1 cellular context compared by ENCODE assay signal in the genomic region with DNA sequence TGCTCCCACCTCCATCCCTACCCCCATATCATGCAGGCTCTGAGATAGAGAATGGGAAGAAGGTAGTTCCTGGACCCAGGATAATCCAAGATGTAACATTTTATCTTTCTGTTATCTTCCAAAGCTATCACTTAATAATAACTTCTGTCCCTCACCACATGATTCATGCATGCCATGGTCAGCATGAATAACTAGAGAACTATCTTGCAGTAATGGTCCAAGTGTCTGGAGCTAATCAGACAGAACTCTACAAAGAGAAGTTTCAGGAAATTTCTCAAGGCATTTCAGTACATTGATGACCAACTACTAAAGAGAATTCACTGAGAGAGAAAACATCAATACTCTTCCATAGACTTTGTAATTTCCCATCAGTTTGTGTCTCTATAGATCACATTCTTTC.
TF ChIP-seq lines count a peak whose summit lies in the region.

No MANE protein-coding gene starts in this region.

TF ChIP-seq in SK-N-SH, 30 proteins besides CTCF, POLR2A, EP300 and RAD21 (continued from another document):
- TF ChIP-seq, protein P1, sequence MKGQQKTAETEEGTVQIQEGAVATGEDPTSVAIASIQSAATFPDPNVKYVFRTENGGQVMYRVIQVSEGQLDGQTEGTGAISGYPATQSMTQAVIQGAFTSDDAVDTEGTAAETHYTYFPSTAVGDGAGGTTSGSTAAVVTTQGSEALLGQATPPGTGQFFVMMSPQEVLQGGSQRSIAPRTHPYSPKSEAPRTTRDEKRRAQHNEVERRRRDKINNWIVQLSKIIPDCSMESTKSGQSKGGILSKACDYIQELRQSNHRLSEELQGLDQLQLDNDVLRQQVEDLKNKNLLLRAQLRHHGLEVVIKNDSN (IDR thresholded peaks at IDR 0.05; ENCODE audit: borderline replicate concordance, low read depth): no peak
- TF ChIP-seq, protein P2, sequence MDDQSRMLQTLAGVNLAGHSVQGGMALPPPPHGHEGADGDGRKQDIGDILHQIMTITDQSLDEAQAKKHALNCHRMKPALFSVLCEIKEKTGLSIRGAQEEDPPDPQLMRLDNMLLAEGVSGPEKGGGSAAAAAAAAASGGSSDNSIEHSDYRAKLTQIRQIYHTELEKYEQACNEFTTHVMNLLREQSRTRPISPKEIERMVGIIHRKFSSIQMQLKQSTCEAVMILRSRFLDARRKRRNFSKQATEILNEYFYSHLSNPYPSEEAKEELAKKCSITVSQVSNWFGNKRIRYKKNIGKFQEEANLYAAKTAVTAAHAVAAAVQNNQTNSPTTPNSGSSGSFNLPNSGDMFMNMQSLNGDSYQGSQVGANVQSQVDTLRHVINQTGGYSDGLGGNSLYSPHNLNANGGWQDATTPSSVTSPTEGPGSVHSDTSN (IDR thresholded peaks at IDR 0.05): peak; percentile 75
- TF ChIP-seq NFIC (IDR thresholded peaks at IDR 0.05; ENCODE audit: borderline replicate concordance) (peak; percentile 47; the same call in 1 of the 2 replicates), TEAD4 (IDR thresholded peaks at IDR 0.05; ENCODE audit: borderline replicate concordance, insufficient read depth) (peak; percentile 11; the same call in 1 of the 2 replicates)
